10 cellular contexts compared by ENCODE assay signal in genomic region chr2:44560352-44560751, GRCh38.
DNase-seq lines count a peak whose midpoint lies in the region; ATAC-seq, FAIRE-seq and TF ChIP-seq lines count a peak whose summit lies in the region.
"Had no signal": no experiment of that assay in that cellular context is flagged by ENCODE, and none has a peak within 500 bp of the region (broad histone marks: within the 10 kb centered on the region; RNA-seq: fewer than 3 reads in every experiment).

No MANE protein-coding gene starts in this region.

- BruUV-seq in endothelial cell of umbilical vein (replicated peaks; lab: Mats Ljungman, UMichigan), result no TSS peak

- no peak overlapping the region for H3K4me2 ChIP-seq in endothelial cell of umbilical vein (ENCODE audit: insufficient read depth, low read length)

- H3K36me3 Mint-ChIP-seq in activated naive CD4-positive, alpha-beta T cell treated with anti-CD3 and anti-CD28 coated beads, Interleukin-2, amount 50 U/mL, for 72 hours, result no peaks in the 10 kb centered on the region

- dilution Hi-C loops in endothelial cell of umbilical vein (cut with MboI; ENCODE audit: extremely low pct_ligation_motif_present, low sequenced_read_pairs), result no loop called here

- POLR2A ChIA-PET in endothelial cell of umbilical vein (lab: Charles Lee), result no interaction called here

- peak; percentile 15 for DNase-seq in activated naive CD4-positive, alpha-beta T cell treated with anti-CD3 and anti-CD28 coated beads, Interleukin-2, amount 50 U/mL, for 16 hours
- no peak for DNase-seq in activated naive CD4-positive, alpha-beta T cell treated with anti-CD3 and anti-CD28 coated beads, Interleukin-2, amount 50 U/mL, for 72 hours (ENCODE audit: low spot score in 2 of 2)
- DNase-seq in NAMALWA (ENCODE audit: low spot score), result peak; percentile 39
- peak; percentile 19 for DNase-seq in endothelial cell of umbilical vein (ENCODE audit: low read depth, low spot score)
- peak; percentile 37 for DNase-seq in stimulated activated naive CD8-positive, alpha-beta T cell treated with anti-CD3 and anti-CD28 coated beads, Interleukin-15, Interleukin-2, amounts not matched to agents 100 U/mL and 50 U/mL, for 24 hours
- DNase-seq in SHP77 treated with DMSO at 0.1 percent for 48 hours (lab: John Stamatoyannopoulos, UW), result no peak
- DNase-seq: activated B cell treated with CpG ODN at 0.5 μM for 24 hours had no signal

- FAIRE-seq in endothelial cell of umbilical vein (lab: Jason Lieb, UNC), result peak; percentile 43
- FAIRE-seq: pancreas had no signal

- peak; percentile 26 to 30 for TF ChIP-seq CTCF in endothelial cell of umbilical vein (IDR thresholded peaks at IDR 0.05; ENCODE audit: extremely low read depth in 1 of 2, insufficient read depth in 1 of 2, low read depth in 1 of 2, low read length in 2 of 2)

- intact Hi-C loops in endothelial cell of umbilical vein (cut with micrococcal nuclease), result loop anchor here (2.0 kb wide), 1 partner anchor 394 kb away; no protein-coding TSS in a partner anchor

- TF ChIP-seq POLR2A in endothelial cell of umbilical vein (IDR thresholded peaks at IDR 0.05; ENCODE audit: low read depth, low read length), result no peak

- H2AFZ ChIP-seq in endothelial cell of umbilical vein (ENCODE audit: low read depth, low read length), result no peak overlapping the region

- H3K4me3 ChIP-seq in endothelial cell of umbilical vein (replicated peaks in 1 of 3; ENCODE audit: insufficient read depth in 1 of 3, low read depth in 1 of 3, low read length in 3 of 3), result no peak overlapping the region
- H3K4me3 ChIP-seq: pancreas had no signal

- no peak overlapping the region for H3K27ac ChIP-seq in endothelial cell of umbilical vein (ENCODE audit: insufficient read depth, low read depth, low read length)
- H3K27ac ChIP-seq: pancreas had no signal

- no peaks in the 10 kb centered on the region for H3K9me3 Mint-ChIP-seq in activated naive CD4-positive, alpha-beta T cell treated with anti-CD3 and anti-CD28 coated beads, Interleukin-2, amount 50 U/mL, for 72 hours
- H3K9me3 Mint-ChIP-seq: activated B cell treated with CpG ODN at 0.5 μM for 24 hours had no signal

- H3K79me2 ChIP-seq in endothelial cell of umbilical vein (ENCODE audit: control insufficient read depth, insufficient read depth, low read length), result no peaks in the 10 kb centered on the region

- no peaks in the 10 kb centered on the region for H3K36me3 ChIP-seq in endothelial cell of umbilical vein (ENCODE audit: control insufficient read depth in 2 of 2, extremely low read depth in 1 of 2, insufficient read depth in 2 of 2, low read length in 2 of 2)
- H3K36me3 ChIP-seq: pancreas had no signal

- no peak overlapping the region for H3K27ac Mint-ChIP-seq in activated naive CD4-positive, alpha-beta T cell treated with anti-CD3 and anti-CD28 coated beads, Interleukin-2, amount 50 U/mL, for 72 hours
- H3K27ac Mint-ChIP-seq: activated B cell treated with CpG ODN at 0.5 μM for 24 hours had no signal

- CTCF ChIA-PET in endothelial cell of umbilical vein (lab: Charles Lee), result interaction anchor here (0.8 to 4.3 kb wide), 18 partner anchors 11 to 395 kb away, joined by 3 to 32 read pairs (median 4); no protein-coding TSS in a partner anchor

- H3K9ac ChIP-seq in endothelial cell of umbilical vein (replicated peaks; ENCODE audit: extremely low read depth, insufficient read depth, low read length), result no peak overlapping the region

- H3K27me3 ChIP-seq in endothelial cell of umbilical vein (ENCODE audit: control insufficient read depth in 2 of 2, insufficient read depth in 2 of 2, low read length in 2 of 2), result no peaks in the 10 kb centered on the region
- H3K27me3 ChIP-seq: pancreas had no signal

- H3K9me1 ChIP-seq in endothelial cell of umbilical vein (replicated peaks; ENCODE audit: control insufficient read depth, extremely low read depth, insufficient read depth, low read length), result no peaks in the 10 kb centered on the region

- ATAC-seq in activated naive CD4-positive, alpha-beta T cell treated with anti-CD3 and anti-CD28 coated beads, Interleukin-2, amount 50 U/mL, for 72 hours, result no peak
- ATAC-seq in stimulated activated naive CD8-positive, alpha-beta T cell treated with anti-CD3 and anti-CD28 coated beads, Interleukin-15, Interleukin-2, amounts not matched to agents 100 U/mL and 50 U/mL, for 24 hours, result no peak
- ATAC-seq in GM19324 (IDR thresholded peaks at IDR 0.05; ENCODE audit: low FRiP score, unreplicated experiment) (no peak), GM21447 (IDR thresholded peaks at IDR 0.05; ENCODE audit: unreplicated experiment) (no peak)
- ATAC-seq: pancreas had no signal

- no peaks in the 10 kb centered on the region for H3K9me3 ChIP-seq in endothelial cell of umbilical vein (replicated peaks; ENCODE audit: control insufficient read depth, insufficient read depth, low read length)
- H3K9me3 ChIP-seq: pancreas had no signal

- no peaks in the 10 kb centered on the region for H4K20me1 ChIP-seq in endothelial cell of umbilical vein (replicated peaks; ENCODE audit: control insufficient read depth, extremely low read depth, insufficient read depth, low read length)

- H3K4me1 ChIP-seq in endothelial cell of umbilical vein (ENCODE audit: control insufficient read depth, extremely low read depth, insufficient read depth, low read length), result peaks cover 6% of the 10 kb centered on the region
- H3K4me1 ChIP-seq: pancreas had no signal

TF ChIP-seq in endothelial cell of umbilical vein, 7 proteins besides CTCF, POLR2A, EP300 and RAD21:
- TF ChIP-seq MAX (IDR thresholded peaks at IDR 0.05; ENCODE audit: insufficient read depth, insufficient read length), result no peak

Comparison
In these comparisons a context has a peak if more than half of its experiments do, and no peak if none do; other contexts are left out.
1. DNase-seq: peak in activated naive CD4-positive, alpha-beta T cell treated with anti-CD3 and anti-CD28 coated beads, Interleukin-2, amount 50 U/mL, for 16 hours (single experiment), NAMALWA (single experiment), endothelial cell of umbilical vein (single experiment) and stimulated activated naive CD8-positive, alpha-beta T cell treated with anti-CD3 and anti-CD28 coated beads, Interleukin-15, Interleukin-2, amounts not matched to agents 100 U/mL and 50 U/mL, for 24 hours (single experiment); none in activated naive CD4-positive, alpha-beta T cell treated with anti-CD3 and anti-CD28 coated beads, Interleukin-2, amount 50 U/mL, for 72 hours (0 of 2) and SHP77 treated with DMSO at 0.1 percent for 48 hours (single experiment).